8 cellular contexts compared by ENCODE assay signal in the genomic region with DNA sequence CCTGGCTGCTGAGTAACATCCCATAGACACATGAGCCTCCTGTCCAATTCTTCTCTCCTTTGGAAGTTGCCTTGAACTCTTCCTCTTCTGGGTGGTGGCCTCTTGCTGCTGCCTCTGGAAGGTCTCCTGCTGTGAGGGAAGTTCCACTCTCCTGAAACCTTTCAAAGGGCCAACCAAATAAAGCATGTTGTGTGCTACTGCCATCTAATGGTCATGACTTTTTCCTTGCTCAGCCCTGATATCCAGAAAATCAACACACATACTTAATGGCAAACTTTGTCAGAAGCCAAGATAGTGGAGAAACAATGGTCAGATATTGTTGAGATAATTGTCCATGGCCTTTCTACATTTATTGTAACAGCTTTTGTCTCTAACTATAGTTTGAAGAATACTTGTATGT. TPM values are rescaled to one million over a fixed set of nuclear protein-coding genes. Genes with fewer than 3 reads are reported as not detected.
DNase-seq lines count a peak whose midpoint lies in the region; ATAC-seq and TF ChIP-seq lines count a peak whose summit lies in the region.

No MANE protein-coding gene starts in this region.

- no peak overlapping the region for H3K4me3 ChIP-seq in DND-41 (ENCODE audit: low read depth in 1 of 2, low read length in 2 of 2)
- no peak overlapping the region for H3K4me3 ChIP-seq in ascending aorta

- H3K4me2 ChIP-seq in DND-41 (ENCODE audit: insufficient read depth, low read length), result no peak overlapping the region

- H3K9me3 ChIP-seq in DND-41 (ENCODE audit: insufficient read depth, low read length, severe bottlenecking) (no peaks in the 10 kb centered on the region), ascending aorta (no peaks in the 10 kb centered on the region)

- peak; percentile 63 for ATAC-seq in DND-41 (ENCODE audit: insufficient read depth, low read depth)
- peak; percentile 58 for ATAC-seq in HG03159 (IDR thresholded peaks at IDR 0.05; ENCODE audit: unreplicated experiment)
- ATAC-seq in GM21619 (IDR thresholded peaks at IDR 0.05; ENCODE audit: unreplicated experiment), result no peak
- no peak for ATAC-seq in HG02678 (IDR thresholded peaks at IDR 0.05; ENCODE audit: unreplicated experiment)
- ATAC-seq in GM21447 (IDR thresholded peaks at IDR 0.05; ENCODE audit: unreplicated experiment), result no peak
- no peak for ATAC-seq in sciatic nerve

- H3K9ac ChIP-seq in DND-41 (ENCODE audit: low read depth, low read length), result no peak overlapping the region

- H3K36me3 ChIP-seq in DND-41 (ENCODE audit: insufficient read depth, low read length) (no peaks in the 10 kb centered on the region), ascending aorta (no peaks in the 10 kb centered on the region)

- no peak overlapping the region for H3K27ac ChIP-seq in DND-41 (ENCODE audit: low read length)
- H3K27ac ChIP-seq in ascending aorta, result no peak overlapping the region

- no peaks in the 10 kb centered on the region for H3K27me3 ChIP-seq in DND-41 (ENCODE audit: insufficient read depth, low read length, poor library complexity)
- no peaks in the 10 kb centered on the region for H3K27me3 ChIP-seq in ascending aorta

- DNase-seq in DND-41, result peak; percentile 9
- no peak for DNase-seq in ascending aorta (ENCODE audit: low spot score in 2 of 2)
- DNase-seq in medulla oblongata (ENCODE audit: extremely low spot score), result peak; percentile 57
- no peak for DNase-seq in sciatic nerve (ENCODE audit: low spot score)

- TF ChIP-seq CTCF in DND-41 (IDR thresholded peaks at IDR 0.05; ENCODE audit: borderline replicate concordance, extremely low read depth, low read length, poor library complexity, severe bottlenecking) (peak; percentile 66), ascending aorta (IDR thresholded peaks at IDR 0.05) (peak in 2 of 3 experiments; percentile 20 to 51)

- no peak overlapping the region for H2AFZ ChIP-seq in DND-41 (ENCODE audit: low read depth, low read length)

- H3K79me2 ChIP-seq in DND-41 (ENCODE audit: insufficient read depth, low read length), result no peaks in the 10 kb centered on the region

- no peaks in the 10 kb centered on the region for H4K20me1 ChIP-seq in DND-41 (ENCODE audit: insufficient read depth, low read length)

- intact Hi-C loops in ascending aorta (cut with DNase I) (no loop called here), sciatic nerve (cut with DNase I) (no loop called here)

- H3K4me1 ChIP-seq in DND-41 (ENCODE audit: insufficient read depth, low read length) (no peaks in the 10 kb centered on the region), ascending aorta (no peaks in the 10 kb centered on the region)

RNA-seq across cellular contexts. Expression of a gene that starts 19.1 kb away (rescaled TPM):
- total RNA-seq in ascending aorta (6.4 TPM), sciatic nerve (8.8 TPM)

Comparison
In these comparisons a context has a peak if more than half of its experiments do, and no peak if none do; other contexts are left out.
1. ATAC-seq: peak in DND-41 (single experiment) and HG03159 (single experiment); none in GM21619 (single experiment), HG02678 (single experiment), GM21447 (single experiment) and sciatic nerve (single experiment).
2. DNase-seq: peak in DND-41 (single experiment) and medulla oblongata (single experiment); none in ascending aorta (0 of 2) and sciatic nerve (single experiment).